1 cellular context compared by ENCODE assay signal in genomic region chr2:241268716-241269445, GRCh38.
TF ChIP-seq lines count a peak whose summit lies in the region.

No MANE protein-coding gene starts in this region.

TF ChIP-seq in HEK293, 187 proteins besides CTCF, POLR2A, EP300 and RAD21 (continued from another document):
- TF ChIP-seq PRDM4 (tag by site-specific recombination; IDR thresholded peaks at IDR 0.05) (peak; percentile 71), WT1 (tag by site-specific recombination; IDR thresholded peaks at IDR 0.05) (peak; percentile 43; the same call in 1 of the 2 replicates), PRDM1 (tag by site-specific recombination; IDR thresholded peaks at IDR 0.05) (0 out of 2 replicates have a peak, but pooled peaks have one; percentile 37), SP7 (tag by site-specific recombination; IDR thresholded peaks at IDR 0.05) (peak; percentile 37; the same call in 1 of the 2 replicates), ZNF629 (tag by site-specific recombination; IDR thresholded peaks at IDR 0.05) (0 out of 2 replicates have a peak, but pooled peaks have one; percentile 19), PRDM10 (tag by site-specific recombination; IDR thresholded peaks at IDR 0.05) (peak; percentile 42; the same call in 1 of the 2 replicates), ZEB2 (tag by site-specific recombination; IDR thresholded peaks at IDR 0.05) (no peak), BCL11A (tag by site-specific recombination; IDR thresholded peaks at IDR 0.05; ENCODE audit: low read depth) (no peak), ZNF501 (tag by site-specific recombination; IDR thresholded peaks at IDR 0.05) (no peak), ZNF529 (tag by site-specific recombination; IDR thresholded peaks at IDR 0.05; ENCODE audit: insufficient replicate concordance) (no peak), ZSCAN4 (tag by site-specific recombination; IDR thresholded peaks at IDR 0.05) (no peak)
